ENCODE assay signal across 1 cellular context in the genomic region with DNA sequence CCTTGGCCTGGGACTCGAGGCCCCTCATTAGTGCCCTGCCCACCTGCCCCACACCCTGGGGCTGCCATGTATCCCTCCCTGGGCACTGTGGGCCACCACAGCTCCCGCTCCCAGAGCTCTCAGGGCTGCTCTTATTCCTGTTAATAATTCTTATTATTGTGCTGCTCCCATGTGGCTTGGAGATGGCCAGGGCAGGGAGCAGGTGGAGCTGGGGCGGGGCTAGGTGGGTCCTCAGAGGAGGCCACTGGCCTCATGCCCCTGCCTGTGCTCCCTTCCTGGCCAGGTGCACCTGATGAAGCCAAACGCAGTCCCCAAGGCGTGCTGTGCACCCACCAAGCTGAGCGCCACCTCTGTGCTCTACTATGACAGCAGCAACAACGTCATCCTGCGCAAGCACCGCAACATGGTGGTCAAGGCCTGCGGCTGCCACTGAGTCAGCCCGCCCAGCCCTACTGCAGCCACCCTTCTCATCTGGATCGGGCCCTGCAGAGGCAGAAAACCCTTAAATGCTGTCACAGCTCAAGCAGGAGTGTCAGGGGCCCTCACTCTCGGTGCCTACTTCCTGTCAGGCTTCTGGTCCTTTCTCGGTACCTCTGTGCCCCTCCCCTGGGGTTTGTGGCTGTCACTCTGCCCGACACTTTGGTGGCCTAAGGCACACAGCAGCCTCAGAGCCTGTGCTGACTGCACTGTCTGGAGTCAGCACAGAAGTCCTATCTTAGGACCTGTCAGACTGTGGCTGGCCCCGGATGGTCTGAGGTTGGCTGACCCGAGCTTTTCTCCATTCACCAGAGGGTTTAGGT.
TF ChIP-seq lines count a peak whose summit lies in the region.

No MANE protein-coding gene starts in this region.

TF ChIP-seq in GM12878, 131 proteins besides CTCF, POLR2A, EP300 and RAD21 (continued from another document and continues in another):
- TF ChIP-seq NR2F1 (conservative IDR thresholded peaks at IDR 0.05), result peak; percentile 86
- no peak for TF ChIP-seq NR2C2 (IDR thresholded peaks at IDR 0.05; ENCODE audit: borderline replicate concordance, control insufficient read depth, insufficient read length, low read depth)
- TF ChIP-seq, protein P1, sequence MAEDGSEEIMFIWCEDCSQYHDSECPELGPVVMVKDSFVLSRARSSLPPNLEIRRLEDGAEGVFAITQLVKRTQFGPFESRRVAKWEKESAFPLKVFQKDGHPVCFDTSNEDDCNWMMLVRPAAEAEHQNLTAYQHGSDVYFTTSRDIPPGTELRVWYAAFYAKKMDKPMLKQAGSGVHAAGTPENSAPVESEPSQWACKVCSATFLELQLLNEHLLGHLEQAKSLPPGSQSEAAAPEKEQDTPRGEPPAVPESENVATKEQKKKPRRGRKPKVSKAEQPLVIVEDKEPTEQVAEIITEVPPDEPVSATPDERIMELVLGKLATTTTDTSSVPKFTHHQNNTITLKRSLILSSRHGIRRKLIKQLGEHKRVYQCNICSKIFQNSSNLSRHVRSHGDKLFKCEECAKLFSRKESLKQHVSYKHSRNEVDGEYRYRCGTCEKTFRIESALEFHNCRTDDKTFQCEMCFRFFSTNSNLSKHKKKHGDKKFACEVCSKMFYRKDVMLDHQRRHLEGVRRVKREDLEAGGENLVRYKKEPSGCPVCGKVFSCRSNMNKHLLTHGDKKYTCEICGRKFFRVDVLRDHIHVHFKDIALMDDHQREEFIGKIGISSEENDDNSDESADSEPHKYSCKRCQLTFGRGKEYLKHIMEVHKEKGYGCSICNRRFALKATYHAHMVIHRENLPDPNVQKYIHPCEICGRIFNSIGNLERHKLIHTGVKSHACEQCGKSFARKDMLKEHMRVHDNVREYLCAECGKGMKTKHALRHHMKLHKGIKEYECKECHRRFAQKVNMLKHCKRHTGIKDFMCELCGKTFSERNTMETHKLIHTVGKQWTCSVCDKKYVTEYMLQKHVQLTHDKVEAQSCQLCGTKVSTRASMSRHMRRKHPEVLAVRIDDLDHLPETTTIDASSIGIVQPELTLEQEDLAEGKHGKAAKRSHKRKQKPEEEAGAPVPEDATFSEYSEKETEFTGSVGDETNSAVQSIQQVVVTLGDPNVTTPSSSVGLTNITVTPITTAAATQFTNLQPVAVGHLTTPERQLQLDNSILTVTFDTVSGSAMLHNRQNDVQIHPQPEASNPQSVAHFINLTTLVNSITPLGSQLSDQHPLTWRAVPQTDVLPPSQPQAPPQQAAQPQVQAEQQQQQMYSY (CRISPR knock-in tag; IDR thresholded peaks at IDR 0.05), result no peak
- TF ChIP-seq STAT3 (IDR thresholded peaks at IDR 0.05; ENCODE audit: low read depth, low read length), result no peak
- TF ChIP-seq ETV6 (conservative IDR thresholded peaks at IDR 0.05 in 1 of 2, IDR thresholded peaks at IDR 0.05 in 1 of 2; ENCODE audit: borderline replicate concordance in 1 of 2, low read depth in 1 of 2), result peak in 1 of 2 experiments; percentile 33; a peak in 1 of 4 replicates
- TF ChIP-seq BRCA1 (IDR thresholded peaks at IDR 0.05; ENCODE audit: low read depth, low read length), result no peak
- TF ChIP-seq GATAD2B (conservative IDR thresholded peaks at IDR 0.05; ENCODE audit: low read depth), result peak; percentile 71
- 0 out of 2 replicates have a peak, but pooled peaks have one; percentile 28 for TF ChIP-seq MEF2A (IDR thresholded peaks at IDR 0.05; ENCODE audit: insufficient read depth, low read depth, low read length)
- TF ChIP-seq SIN3A (IDR thresholded peaks at IDR 0.05; ENCODE audit: low read depth, low read length), result no peak
- no peak for TF ChIP-seq FOXM1 (IDR thresholded peaks at IDR 0.05; ENCODE audit: low read depth, low read length)
- TF ChIP-seq, protein P2, sequence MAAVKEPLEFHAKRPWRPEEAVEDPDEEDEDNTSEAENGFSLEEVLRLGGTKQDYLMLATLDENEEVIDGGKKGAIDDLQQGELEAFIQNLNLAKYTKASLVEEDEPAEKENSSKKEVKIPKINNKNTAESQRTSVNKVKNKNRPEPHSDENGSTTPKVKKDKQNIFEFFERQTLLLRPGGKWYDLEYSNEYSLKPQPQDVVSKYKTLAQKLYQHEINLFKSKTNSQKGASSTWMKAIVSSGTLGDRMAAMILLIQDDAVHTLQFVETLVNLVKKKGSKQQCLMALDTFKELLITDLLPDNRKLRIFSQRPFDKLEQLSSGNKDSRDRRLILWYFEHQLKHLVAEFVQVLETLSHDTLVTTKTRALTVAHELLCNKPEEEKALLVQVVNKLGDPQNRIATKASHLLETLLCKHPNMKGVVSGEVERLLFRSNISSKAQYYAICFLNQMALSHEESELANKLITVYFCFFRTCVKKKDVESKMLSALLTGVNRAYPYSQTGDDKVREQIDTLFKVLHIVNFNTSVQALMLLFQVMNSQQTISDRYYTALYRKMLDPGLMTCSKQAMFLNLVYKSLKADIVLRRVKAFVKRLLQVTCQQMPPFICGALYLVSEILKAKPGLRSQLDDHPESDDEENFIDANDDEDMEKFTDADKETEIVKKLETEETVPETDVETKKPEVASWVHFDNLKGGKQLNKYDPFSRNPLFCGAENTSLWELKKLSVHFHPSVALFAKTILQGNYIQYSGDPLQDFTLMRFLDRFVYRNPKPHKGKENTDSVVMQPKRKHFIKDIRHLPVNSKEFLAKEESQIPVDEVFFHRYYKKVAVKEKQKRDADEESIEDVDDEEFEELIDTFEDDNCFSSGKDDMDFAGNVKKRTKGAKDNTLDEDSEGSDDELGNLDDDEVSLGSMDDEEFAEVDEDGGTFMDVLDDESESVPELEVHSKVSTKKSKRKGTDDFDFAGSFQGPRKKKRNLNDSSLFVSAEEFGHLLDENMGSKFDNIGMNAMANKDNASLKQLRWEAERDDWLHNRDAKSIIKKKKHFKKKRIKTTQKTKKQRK (IDR thresholded peaks at IDR 0.05; ENCODE audit: low read depth, low read length), result no peak
- TF ChIP-seq RAD51 (IDR thresholded peaks at IDR 0.05), result no peak
- TF ChIP-seq CBX5 (IDR thresholded peaks at IDR 0.05; ENCODE audit: low read depth), result no peak
- no peak for TF ChIP-seq KAT2A (conservative IDR thresholded peaks at IDR 0.05; ENCODE audit: control insufficient read depth, low read depth, low read length)
- 0 out of 2 replicates have a peak, but pooled peaks have one; percentile 11 for TF ChIP-seq TCF12 (IDR thresholded peaks at IDR 0.05; ENCODE audit: low read depth, low read length)
- no peak for TF ChIP-seq CHD1 (IDR thresholded peaks at IDR 0.05; ENCODE audit: low read depth, low read length)
- TF ChIP-seq FOS (IDR thresholded peaks at IDR 0.05; ENCODE audit: borderline replicate concordance, extremely low read depth, insufficient read length), result no peak
- TF ChIP-seq ATF7 (IDR thresholded peaks at IDR 0.05; ENCODE audit: low read depth), result 0 out of 2 replicates have a peak, but pooled peaks have one; percentile 36
- TF ChIP-seq NBN (IDR thresholded peaks at IDR 0.05), result peak; percentile 75
- peak; percentile 59 for TF ChIP-seq MTA2 (IDR thresholded peaks at IDR 0.05; ENCODE audit: low read depth)
- no peak for TF ChIP-seq CBX3 (IDR thresholded peaks at IDR 0.05; ENCODE audit: borderline replicate concordance, low read depth)
- TF ChIP-seq CHD2 (IDR thresholded peaks at IDR 0.05; ENCODE audit: borderline replicate concordance, low read depth, low read length), result peak; percentile 24; the same call in 1 of the 2 replicates
- no peak for TF ChIP-seq RELA (IDR thresholded peaks at IDR 0.05; ENCODE audit: borderline replicate concordance, partially characterized antibody)
- TF ChIP-seq ZNF24 (IDR thresholded peaks at IDR 0.05), result no peak
- no peak for TF ChIP-seq RCOR1 (conservative IDR thresholded peaks at IDR 0.05; ENCODE audit: low read depth, low read length)
- no peak for TF ChIP-seq TAF1 (IDR thresholded peaks at IDR 0.05; ENCODE audit: borderline replicate concordance, low read depth, low read length)
- no peak; the same call in 1 of the 2 replicates for TF ChIP-seq YY1 (IDR thresholded peaks at IDR 0.05; ENCODE audit: low read depth, low read length)
- no peak for TF ChIP-seq TCF3 (IDR thresholded peaks at IDR 0.05; ENCODE audit: borderline replicate concordance, insufficient read depth, low read depth, low read length)
- TF ChIP-seq SPI1 (IDR thresholded peaks at IDR 0.05; ENCODE audit: borderline replicate concordance, insufficient read depth, low read depth, low read length), result 0 out of 2 replicates have a peak, but pooled peaks have one; percentile 31
- TF ChIP-seq NFYA (IDR thresholded peaks at IDR 0.05; ENCODE audit: borderline replicate concordance, low read depth, low read length), result no peak
- TF ChIP-seq, protein P3, sequence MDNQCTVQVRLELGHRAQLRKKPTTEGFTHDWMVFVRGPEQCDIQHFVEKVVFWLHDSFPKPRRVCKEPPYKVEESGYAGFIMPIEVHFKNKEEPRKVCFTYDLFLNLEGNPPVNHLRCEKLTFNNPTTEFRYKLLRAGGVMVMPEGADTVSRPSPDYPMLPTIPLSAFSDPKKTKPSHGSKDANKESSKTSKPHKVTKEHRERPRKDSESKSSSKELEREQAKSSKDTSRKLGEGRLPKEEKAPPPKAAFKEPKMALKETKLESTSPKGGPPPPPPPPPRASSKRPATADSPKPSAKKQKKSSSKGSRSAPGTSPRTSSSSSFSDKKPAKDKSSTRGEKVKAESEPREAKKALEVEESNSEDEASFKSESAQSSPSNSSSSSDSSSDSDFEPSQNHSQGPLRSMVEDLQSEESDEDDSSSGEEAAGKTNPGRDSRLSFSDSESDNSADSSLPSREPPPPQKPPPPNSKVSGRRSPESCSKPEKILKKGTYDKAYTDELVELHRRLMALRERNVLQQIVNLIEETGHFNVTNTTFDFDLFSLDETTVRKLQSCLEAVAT (IDR thresholded peaks at IDR 0.05), result peak; percentile 71
- no peak for TF ChIP-seq SMC3 (IDR thresholded peaks at IDR 0.05; ENCODE audit: borderline replicate concordance, low read length)
- TF ChIP-seq STAT1 (conservative IDR thresholded peaks at IDR 0.05), result no peak
- TF ChIP-seq, protein P4, sequence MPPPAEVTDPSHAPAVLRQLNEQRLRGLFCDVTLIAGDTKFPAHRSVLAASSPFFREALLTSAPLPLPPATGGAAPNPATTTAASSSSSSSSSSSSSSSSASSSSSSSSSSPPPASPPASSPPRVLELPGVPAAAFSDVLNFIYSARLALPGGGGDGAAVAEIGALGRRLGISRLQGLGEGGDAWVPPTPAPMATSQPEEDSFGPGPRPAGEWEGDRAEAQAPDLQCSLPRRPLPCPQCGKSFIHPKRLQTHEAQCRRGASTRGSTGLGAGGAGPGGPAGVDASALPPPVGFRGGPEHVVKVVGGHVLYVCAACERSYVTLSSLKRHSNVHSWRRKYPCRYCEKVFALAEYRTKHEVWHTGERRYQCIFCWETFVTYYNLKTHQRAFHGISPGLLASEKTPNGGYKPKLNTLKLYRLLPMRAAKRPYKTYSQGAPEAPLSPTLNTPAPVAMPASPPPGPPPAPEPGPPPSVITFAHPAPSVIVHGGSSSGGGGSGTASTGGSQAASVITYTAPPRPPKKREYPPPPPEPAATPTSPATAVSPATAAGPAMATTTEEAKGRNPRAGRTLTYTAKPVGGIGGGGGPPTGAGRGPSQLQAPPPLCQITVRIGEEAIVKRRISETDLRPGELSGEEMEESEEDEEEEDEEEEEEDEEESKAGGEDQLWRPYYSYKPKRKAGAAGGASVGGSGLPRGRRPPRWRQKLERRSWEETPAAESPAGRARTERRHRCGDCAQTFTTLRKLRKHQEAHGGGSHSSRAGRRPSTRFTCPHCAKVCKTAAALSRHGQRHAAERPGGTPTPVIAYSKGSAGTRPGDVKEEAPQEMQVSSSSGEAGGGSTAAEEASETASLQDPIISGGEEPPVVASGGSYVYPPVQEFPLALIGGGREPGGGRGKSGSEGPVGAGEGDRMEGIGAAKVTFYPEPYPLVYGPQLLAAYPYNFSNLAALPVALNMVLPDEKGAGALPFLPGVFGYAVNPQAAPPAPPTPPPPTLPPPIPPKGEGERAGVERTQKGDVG (CRISPR knock-in tag; IDR thresholded peaks at IDR 0.05), result no peak
- TF ChIP-seq, protein P5, sequence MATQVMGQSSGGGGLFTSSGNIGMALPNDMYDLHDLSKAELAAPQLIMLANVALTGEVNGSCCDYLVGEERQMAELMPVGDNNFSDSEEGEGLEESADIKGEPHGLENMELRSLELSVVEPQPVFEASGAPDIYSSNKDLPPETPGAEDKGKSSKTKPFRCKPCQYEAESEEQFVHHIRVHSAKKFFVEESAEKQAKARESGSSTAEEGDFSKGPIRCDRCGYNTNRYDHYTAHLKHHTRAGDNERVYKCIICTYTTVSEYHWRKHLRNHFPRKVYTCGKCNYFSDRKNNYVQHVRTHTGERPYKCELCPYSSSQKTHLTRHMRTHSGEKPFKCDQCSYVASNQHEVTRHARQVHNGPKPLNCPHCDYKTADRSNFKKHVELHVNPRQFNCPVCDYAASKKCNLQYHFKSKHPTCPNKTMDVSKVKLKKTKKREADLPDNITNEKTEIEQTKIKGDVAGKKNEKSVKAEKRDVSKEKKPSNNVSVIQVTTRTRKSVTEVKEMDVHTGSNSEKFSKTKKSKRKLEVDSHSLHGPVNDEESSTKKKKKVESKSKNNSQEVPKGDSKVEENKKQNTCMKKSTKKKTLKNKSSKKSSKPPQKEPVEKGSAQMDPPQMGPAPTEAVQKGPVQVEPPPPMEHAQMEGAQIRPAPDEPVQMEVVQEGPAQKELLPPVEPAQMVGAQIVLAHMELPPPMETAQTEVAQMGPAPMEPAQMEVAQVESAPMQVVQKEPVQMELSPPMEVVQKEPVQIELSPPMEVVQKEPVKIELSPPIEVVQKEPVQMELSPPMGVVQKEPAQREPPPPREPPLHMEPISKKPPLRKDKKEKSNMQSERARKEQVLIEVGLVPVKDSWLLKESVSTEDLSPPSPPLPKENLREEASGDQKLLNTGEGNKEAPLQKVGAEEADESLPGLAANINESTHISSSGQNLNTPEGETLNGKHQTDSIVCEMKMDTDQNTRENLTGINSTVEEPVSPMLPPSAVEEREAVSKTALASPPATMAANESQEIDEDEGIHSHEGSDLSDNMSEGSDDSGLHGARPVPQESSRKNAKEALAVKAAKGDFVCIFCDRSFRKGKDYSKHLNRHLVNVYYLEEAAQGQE (IDR thresholded peaks at IDR 0.05; ENCODE audit: low read depth, low read length), result no peak
- no peak for TF ChIP-seq ZBED1 (IDR thresholded peaks at IDR 0.05; ENCODE audit: borderline replicate concordance)
- TF ChIP-seq YBX1 (IDR thresholded peaks at IDR 0.05), result no peak
- TF ChIP-seq POLR2AphosphoS5 (IDR thresholded peaks at IDR 0.05; ENCODE audit: low read length), result no peak
- TF ChIP-seq, protein P6, sequence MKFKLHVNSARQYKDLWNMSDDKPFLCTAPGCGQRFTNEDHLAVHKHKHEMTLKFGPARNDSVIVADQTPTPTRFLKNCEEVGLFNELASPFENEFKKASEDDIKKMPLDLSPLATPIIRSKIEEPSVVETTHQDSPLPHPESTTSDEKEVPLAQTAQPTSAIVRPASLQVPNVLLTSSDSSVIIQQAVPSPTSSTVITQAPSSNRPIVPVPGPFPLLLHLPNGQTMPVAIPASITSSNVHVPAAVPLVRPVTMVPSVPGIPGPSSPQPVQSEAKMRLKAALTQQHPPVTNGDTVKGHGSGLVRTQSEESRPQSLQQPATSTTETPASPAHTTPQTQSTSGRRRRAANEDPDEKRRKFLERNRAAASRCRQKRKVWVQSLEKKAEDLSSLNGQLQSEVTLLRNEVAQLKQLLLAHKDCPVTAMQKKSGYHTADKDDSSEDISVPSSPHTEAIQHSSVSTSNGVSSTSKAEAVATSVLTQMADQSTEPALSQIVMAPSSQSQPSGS (IDR thresholded peaks at IDR 0.05; ENCODE audit: low read length), result no peak
